ENCODE assay signal across 16 cellular contexts in the genomic region with DNA sequence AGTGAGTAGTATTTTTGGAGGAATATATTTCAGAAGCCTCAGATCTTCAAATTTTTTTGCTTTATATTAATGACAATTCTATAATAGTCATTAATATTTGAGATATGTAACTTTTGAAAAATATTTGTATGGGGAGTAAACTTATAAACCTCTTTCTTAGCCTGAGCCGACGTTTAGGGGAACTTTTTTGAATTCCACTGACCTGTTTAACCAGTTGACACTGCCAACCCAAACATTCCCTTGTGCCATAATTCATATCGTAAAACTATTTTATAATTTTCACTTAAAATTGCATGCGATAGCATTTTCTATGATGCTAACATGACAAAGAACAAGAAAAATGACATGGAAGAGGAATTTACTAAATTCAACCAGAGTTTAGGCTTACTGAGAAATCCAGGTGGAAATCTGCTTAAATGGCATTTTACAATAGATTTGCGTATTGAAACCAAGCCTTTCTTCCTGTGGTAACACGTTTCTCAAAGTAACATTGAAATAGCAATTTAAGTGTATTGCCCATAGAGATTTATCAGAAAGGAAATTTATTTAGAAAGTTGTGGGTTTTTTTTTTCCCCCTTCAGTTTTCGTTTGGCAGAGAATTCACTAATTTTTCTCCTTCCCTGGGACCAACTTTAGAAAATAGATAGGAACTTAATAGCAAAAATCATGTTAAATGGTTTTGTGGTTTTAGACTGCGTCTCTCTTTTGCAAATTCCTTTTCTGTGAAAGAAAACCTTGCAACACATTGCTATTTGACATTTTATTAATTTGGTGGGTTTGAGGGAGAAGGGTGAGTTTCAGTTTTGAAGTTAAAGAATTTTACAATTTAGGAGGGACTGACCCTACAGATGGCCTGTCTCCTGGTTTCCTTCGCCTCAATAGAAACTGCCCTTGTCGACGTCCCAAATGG.
A peak's percentile ranks its signal among the peaks of the same experiment; 100 is the strongest.
DNase-seq lines count a peak whose midpoint lies in the region; ATAC-seq and TF ChIP-seq lines count a peak whose summit lies in the region.
"Had no signal": no experiment of that assay in that cellular context is flagged by ENCODE, and none has a peak within 500 bp of the region (broad histone marks: within the 10 kb centered on the region; RNA-seq: fewer than 3 reads in every experiment).

No MANE protein-coding gene starts in this region.

- peak overlapping the region in 8 of 10 donors; percentile 57 to 74 (median 64) for H3K27ac ChIP-seq in heart right ventricle
- peak overlapping the region; percentile 34 to 63 (median 59) for H3K27ac ChIP-seq in thyroid gland
- H3K27ac ChIP-seq: gastrocnemius medialis had no signal

- peaks cover 6 to 88% (median 57%) of the 10 kb centered on the region in 9 donors for H3K4me1 ChIP-seq in heart right ventricle
- H3K4me1 ChIP-seq in thyroid gland: peaks cover 41 to 55% of the 10 kb centered on the region in 2 donors
- H3K4me1 ChIP-seq: gastrocnemius medialis, HAP-1 had no signal

- 58% methylated on average over 11 of the region's 11 CpGs for WGBS in heart right ventricle, 2 donors
- WGBS in thyroid gland, 2 donors: 64 to 77% methylated on average over 11 of the region's 11 CpGs

- no peak for TF ChIP-seq POLR2A in thyroid gland (IDR thresholded peaks at IDR 0.05)

- no peak for TF ChIP-seq CTCF in heart right ventricle (IDR thresholded peaks at IDR 0.05)
- TF ChIP-seq CTCF in fibroblast of pulmonary artery (IDR thresholded peaks at IDR 0.05; ENCODE audit: low read length, missing control alignments): no peak
- no peak for TF ChIP-seq CTCF in thyroid gland (IDR thresholded peaks at IDR 0.05)

- no peak overlapping the region for H3K4me3 ChIP-seq in heart right ventricle
- no peak overlapping the region for H3K4me3 ChIP-seq in fibroblast of pulmonary artery (replicated peaks; ENCODE audit: low read depth, low read length)
- H3K4me3 ChIP-seq in thyroid gland (replicated peaks in 1 of 3): no peak overlapping the region
- H3K4me3 ChIP-seq: gastrocnemius medialis, HAP-1 had no signal

- DNase-seq in heart right ventricle (no peak), Right ventricle myocardium inferior (ENCODE audit: missing footprints) (no peak), astrocyte of the hippocampus (ENCODE audit: low read depth, low spot score) (peak; percentile 43), fibroblast of pulmonary artery (ENCODE audit: low read depth) (peak; percentile 47), thyroid gland (no peak), NCI-H1417 (lab: John Stamatoyannopoulos, UW) (no peak), DMS 273 treated with DMSO at 0.1 percent for 48 hours (lab: John Stamatoyannopoulos, UW) (no peak)
- DNase-seq: 8988T; activated CD4-positive, alpha-beta memory T cell treated with anti-CD3 and anti-CD28 coated beads, Interleukin-2, amount 10 ng/mL, durations not matched to agents 7 days and 5 days; anterior cingulate cortex; effector CD4-positive, alpha-beta T cell; gastrocnemius medialis; NCI-H446 had no signal

- intact Hi-C loops in heart right ventricle (cut with DNase I) (loop anchor here in 3 of 10 donors (5.0 to 10.0 kb wide), 2 partner anchors 69 to 72 kb away; no protein-coding TSS in a partner anchor), Right ventricle myocardium inferior (cut with DNase I) (no loop called here), thyroid gland (cut with DNase I) (no loop called here)

- H3K27me3 ChIP-seq in heart right ventricle (no peaks in the 10 kb centered on the region), thyroid gland (no peaks in the 10 kb centered on the region)
- H3K27me3 ChIP-seq: gastrocnemius medialis had no signal

- H3K9me3 ChIP-seq in heart right ventricle: peaks cover 0 to 7% (median 0%) of the 10 kb centered on the region in 11 donors
- no peaks in the 10 kb centered on the region for H3K9me3 ChIP-seq in thyroid gland
- H3K9me3 ChIP-seq: gastrocnemius medialis, HAP-1 had no signal

- ATAC-seq in heart right ventricle (no peak), Right ventricle myocardium inferior (no peak), GM21360 (IDR thresholded peaks at IDR 0.05; ENCODE audit: unreplicated experiment) (no peak)
- ATAC-seq: activated T-helper 17 cell treated with anti-CD3 and anti-CD28 coated beads, Interleukin-2, amount 50 U/mL, for 72 hours; gastrocnemius medialis had no signal

- H3K36me3 ChIP-seq in heart right ventricle (peaks cover 0 to 11% (median 5%) of the 10 kb centered on the region in 9 donors), thyroid gland (no peaks in the 10 kb centered on the region)
- H3K36me3 ChIP-seq: gastrocnemius medialis, HAP-1 had no signal

Comparison
In these comparisons a context has a peak if more than half of its experiments do, and no peak if none do; other contexts are left out.
1. DNase-seq: peak in astrocyte of the hippocampus (single experiment) and fibroblast of pulmonary artery (single experiment); none in heart right ventricle (0 of 2), Right ventricle myocardium inferior (single experiment), thyroid gland (0 of 2), NCI-H1417 (0 of 3) and DMS 273 treated with DMSO at 0.1 percent for 48 hours (single experiment).